ENCODE assay signal across 20 cellular contexts in genomic region chr15:89186798-89187197, GRCh38. TPM values are rescaled to one million over a fixed set of nuclear protein-coding genes. Genes with fewer than 3 reads are reported as not detected.
DNase-seq lines count a peak whose midpoint lies in the region; ATAC-seq lines count a peak whose summit lies in the region.
"Had no signal": no experiment of that assay in that cellular context is flagged by ENCODE, and none has a peak within 500 bp of the region (broad histone marks: within the 10 kb centered on the region; RNA-seq: fewer than 3 reads in every experiment).

No MANE protein-coding gene starts in this region.

- peak overlapping the region; percentile 30 for H3K27ac Mint-ChIP-seq in stimulated activated effector memory CD8-positive, alpha-beta T cell treated with anti-CD3 and anti-CD28 coated beads, Interleukin-12 subunit alpha, Interleukin-12 subunit beta, amount 100 ng/mL, for 72 hours
- H3K27ac Mint-ChIP-seq: CD4-positive, CD25-positive, alpha-beta regulatory T cell had no signal

- intact Hi-C loops in cardiac septum (cut with DNase I) (no loop called here), right cardiac atrium (cut with DNase I) (no loop called here)

- peak; percentile 64 for DNase-seq in cardiac septum (ENCODE audit: low spot score)
- DNase-seq in right cardiac atrium, result no peak
- DNase-seq in mesenteric fat pad (ENCODE audit: low spot score), result peak; percentile 39
- DNase-seq in stimulated activated effector memory CD8-positive, alpha-beta T cell treated with anti-CD3 and anti-CD28 coated beads, Interleukin-12 subunit alpha, Interleukin-12 subunit beta, amount 100 ng/mL, for 72 hours (ENCODE audit: low spot score in 2 of 2), result no peak
- DNase-seq in stimulated activated naive CD4-positive, alpha-beta T cell treated with Interleukin-2 at 50 U/mL for 16 hours (lab: John Stamatoyannopoulos, UW), result no peak
- DNase-seq in activated effector memory CD4-positive, alpha-beta T cell treated with anti-CD3 and anti-CD28 coated beads, Interleukin-2, amount 50 U/mL, for 16 hours, result no peak
- DNase-seq: CD4-positive, CD25-positive, alpha-beta regulatory T cell; COR-L47; DND-41; Kasumi-1; NCI-H1417 treated with DMSO at 0.1 percent for 48 hours; NCI-H187; NCI-H2227 treated with DMSO at 0.1 percent for 48 hours; NCI-H510A; NK-92 treated with Interleukin-12 subunit alpha and Interleukin-12 subunit beta, amount 100 ng/mL, for 24 hours; SIG-M5 had no signal

- no peaks in the 10 kb centered on the region for H3K4me1 Mint-ChIP-seq in stimulated activated effector memory CD8-positive, alpha-beta T cell treated with anti-CD3 and anti-CD28 coated beads, Interleukin-12 subunit alpha, Interleukin-12 subunit beta, amount 100 ng/mL, for 72 hours

- H3K27me3 ChIP-seq in right cardiac atrium (ENCODE audit: control insufficient read depth, insufficient read depth), result no peaks in the 10 kb centered on the region

- H3K27ac ChIP-seq in right cardiac atrium (ENCODE audit: low read length) (no peak overlapping the region), cingulate gyrus (ENCODE audit: low read depth, low read length) (peak overlapping the region; percentile 55)

- ATAC-seq in right cardiac atrium, result no peak
- no peak for ATAC-seq in stimulated activated effector memory CD8-positive, alpha-beta T cell treated with anti-CD3 and anti-CD28 coated beads, Interleukin-12 subunit alpha, Interleukin-12 subunit beta, amount 100 ng/mL, for 72 hours
- ATAC-seq: GM12878 had no signal

- H3K4me1 ChIP-seq in right cardiac atrium (ENCODE audit: control insufficient read depth, insufficient read depth, low read length), result no peaks in the 10 kb centered on the region

- H3K4me3 ChIP-seq in right cardiac atrium (ENCODE audit: low read length), result no peak overlapping the region
- H3K4me3 ChIP-seq: GM12878 had no signal

- H3K9me3 Mint-ChIP-seq in stimulated activated effector memory CD8-positive, alpha-beta T cell treated with anti-CD3 and anti-CD28 coated beads, Interleukin-12 subunit alpha, Interleukin-12 subunit beta, amount 100 ng/mL, for 72 hours, result no peaks in the 10 kb centered on the region
- H3K9me3 Mint-ChIP-seq: CD4-positive, CD25-positive, alpha-beta regulatory T cell had no signal

- H3K4me3 Mint-ChIP-seq in stimulated activated effector memory CD8-positive, alpha-beta T cell treated with anti-CD3 and anti-CD28 coated beads, Interleukin-12 subunit alpha, Interleukin-12 subunit beta, amount 100 ng/mL, for 72 hours, result no peak overlapping the region
- H3K4me3 Mint-ChIP-seq: CD4-positive, CD25-positive, alpha-beta regulatory T cell had no signal

- WGBS in right cardiac atrium, result 73% methylated on average over 6 of the region's 6 CpGs

- H3K36me3 Mint-ChIP-seq in stimulated activated effector memory CD8-positive, alpha-beta T cell treated with anti-CD3 and anti-CD28 coated beads, Interleukin-12 subunit alpha, Interleukin-12 subunit beta, amount 100 ng/mL, for 72 hours, result peaks cover 33% of the 10 kb centered on the region

- H3K9me3 ChIP-seq in right cardiac atrium (ENCODE audit: control insufficient read depth, low read length), result no peaks in the 10 kb centered on the region

RNA-seq across cellular contexts. Expression of gene RLBP1, which starts 34.6 kb away (rescaled TPM):
- total RNA-seq in cardiac septum (not detected), right cardiac atrium (not detected), mesenteric fat pad (not detected)
- polyA plus RNA-seq in right cardiac atrium, result not detected
- total RNA-seq: CD4-positive, CD25-positive, alpha-beta regulatory T cell; MCF 10A had no signal
- polyA plus RNA-seq: BJ; CD4-positive, CD25-positive, alpha-beta regulatory T cell; GM12878 had no signal

RNA-seq across cellular contexts. Expression of gene FANCI, which starts 57.0 kb away (rescaled TPM):
- total RNA-seq in cardiac septum (2.4 TPM), right cardiac atrium (1 to 10 TPM; 3.2 to 4.6 (median 4.3) TPM), mesenteric fat pad (6.6 TPM)
- 1.1 TPM for polyA plus RNA-seq in right cardiac atrium

Comparison
In these comparisons a context has a peak if more than half of its experiments do, and no peak if none do; other contexts are left out.
1. DNase-seq: peak in cardiac septum (single experiment) and mesenteric fat pad (single experiment); none in right cardiac atrium (0 of 3), stimulated activated effector memory CD8-positive, alpha-beta T cell treated with anti-CD3 and anti-CD28 coated beads, Interleukin-12 subunit alpha, Interleukin-12 subunit beta, amount 100 ng/mL, for 72 hours (0 of 2), stimulated activated naive CD4-positive, alpha-beta T cell treated with Interleukin-2 at 50 U/mL for 16 hours (single experiment) and activated effector memory CD4-positive, alpha-beta T cell treated with anti-CD3 and anti-CD28 coated beads, Interleukin-2, amount 50 U/mL, for 16 hours (single experiment).